1 cellular context compared by ENCODE assay signal in genomic region chr15:85694086-85694485, GRCh38.
TF ChIP-seq lines count a peak whose summit lies in the region.

No MANE protein-coding gene starts in this region.

TF ChIP-seq in HepG2, 621 proteins besides CTCF, POLR2A, EP300 and RAD21 (continued from another document):
- TF ChIP-seq ZBTB14 (CRISPR knock-in tag; IDR thresholded peaks at IDR 0.05) (no peak), ZNF256 (CRISPR knock-in tag; conservative IDR thresholded peaks at IDR 0.05) (no peak)
TF ChIP-seq in HepG2: peak in this region for 0.
